13 cellular contexts compared by ENCODE assay signal in genomic region chr1:152167835-152168534, GRCh38. TPM values are rescaled to one million over a fixed set of nuclear protein-coding genes. Genes with fewer than 3 reads are reported as not detected.
DNase-seq lines count a peak whose midpoint lies in the region; ATAC-seq and TF ChIP-seq lines count a peak whose summit lies in the region.
"Had no signal": no experiment of that assay in that cellular context is flagged by ENCODE, and none has a peak within 500 bp of the region (broad histone marks: within the 10 kb centered on the region; RNA-seq: fewer than 3 reads in every experiment).

No MANE protein-coding gene starts in this region.

- ATAC-seq in GM18868 (IDR thresholded peaks at IDR 0.05; ENCODE audit: unreplicated experiment) (no peak), HG03457 (IDR thresholded peaks at IDR 0.05; ENCODE audit: unreplicated experiment) (no peak)

- CTCF ChIA-PET in RWPE1 (lab: Yijun Ruan, JAX), result interaction anchor here (1.0 to 1.8 kb wide), 2 partner anchors 18 to 26 kb away, joined by 3 to 6 read pairs; no protein-coding TSS in a partner anchor

- peak overlapping the region; percentile 85 for H3K27ac Mint-ChIP-seq in type B pancreatic cell
- H3K27ac Mint-ChIP-seq: activated B cell treated with CpG ODN at 0.5 μM for 24 hours; activated naive CD4-positive, alpha-beta T cell treated with anti-CD3 and anti-CD28 coated beads, Interleukin-2, amount 50 U/mL, for 24 hours had no signal

- peak overlapping the region; percentile 89 for H3K27ac ChIP-seq in RWPE1
- H3K27ac ChIP-seq: 22Rv1 had no signal

- DNase-seq in NOMO-1 treated with DMSO at 0.1 percent for 48 hours (lab: John Stamatoyannopoulos, UW; ENCODE audit: unreplicated experiment) (peak; percentile 13), NOMO-1 treated with dmso at 0.1 percent for 144 hours (lab: John Stamatoyannopoulos, UW; ENCODE audit: unreplicated experiment) (no peak), RWPE1 (ENCODE audit: low spot score) (peak; percentile 91), fibroblast of peridontal ligament (ENCODE audit: extremely low read depth) (peak; percentile 70), type B pancreatic cell (ENCODE audit: extremely low spot score, unreplicated experiment) (no peak)
- no peak for DNase-seq in activated CD4-positive, CD25-positive, alpha-beta regulatory T cell (lab: John Stamatoyannopoulos, UW)
- DNase-seq: activated B cell treated with CpG ODN at 0.5 μM for 24 hours, glutamatergic neuron, NCI-H526 had no signal

- no peaks in the 10 kb centered on the region for H3K27me3 Mint-ChIP-seq in type B pancreatic cell
- H3K27me3 Mint-ChIP-seq: activated naive CD4-positive, alpha-beta T cell treated with anti-CD3 and anti-CD28 coated beads, Interleukin-2, amount 50 U/mL, for 24 hours had no signal

- TF ChIP-seq CTCF in RWPE1 (conservative IDR thresholded peaks at IDR 0.05; ENCODE audit: low read depth) (no peak), type B pancreatic cell (conservative IDR thresholded peaks at IDR 0.05) (no peak)

- H3K4me1 Mint-ChIP-seq in type B pancreatic cell (ENCODE audit: unreplicated experiment), result no peaks in the 10 kb centered on the region

- no peak overlapping the region for H3K4me3 Mint-ChIP-seq in type B pancreatic cell
- H3K4me3 Mint-ChIP-seq: activated B cell treated with CpG ODN at 0.5 μM for 24 hours; activated naive CD4-positive, alpha-beta T cell treated with anti-CD3 and anti-CD28 coated beads, Interleukin-2, amount 50 U/mL, for 24 hours had no signal

- H3K9me3 Mint-ChIP-seq in type B pancreatic cell, result no peaks in the 10 kb centered on the region
- H3K9me3 Mint-ChIP-seq: activated B cell treated with CpG ODN at 0.5 μM for 24 hours; activated naive CD4-positive, alpha-beta T cell treated with anti-CD3 and anti-CD28 coated beads, Interleukin-2, amount 50 U/mL, for 24 hours had no signal

- POLR2A ChIA-PET in RWPE1 (lab: Yijun Ruan, JAX; ENCODE audit: low non-redundant PET), result interaction anchor here (0.7 kb wide), 1 partner anchor 119 kb away, joined by 15 read pairs; no protein-coding TSS in a partner anchor

- no peaks in the 10 kb centered on the region for H3K36me3 Mint-ChIP-seq in type B pancreatic cell
- H3K36me3 Mint-ChIP-seq: activated naive CD4-positive, alpha-beta T cell treated with anti-CD3 and anti-CD28 coated beads, Interleukin-2, amount 50 U/mL, for 24 hours had no signal

RNA-seq across cellular contexts. Expression of gene RPTN, which starts 9.0 kb away (rescaled TPM):
- 0.34 and 1.3 TPM in 2 replicates for total RNA-seq in type B pancreatic cell (ENCODE audit: low replicate concordance)
- total RNA-seq: activated B cell treated with CpG ODN at 0.5 μM for 24 hours had no signal

RNA-seq across cellular contexts. Expression of gene TCHH, which starts 52.7 kb away (rescaled TPM):
- total RNA-seq in type B pancreatic cell (ENCODE audit: low replicate concordance), result 0.07 and 7.0 TPM in 2 replicates
- total RNA-seq: activated B cell treated with CpG ODN at 0.5 μM for 24 hours had no signal

RNA-seq across cellular contexts. Expression of gene HRNR, which starts 56.0 kb away (rescaled TPM):
- not detected in 2 replicates for total RNA-seq in type B pancreatic cell (ENCODE audit: low replicate concordance)
- total RNA-seq: activated B cell treated with CpG ODN at 0.5 μM for 24 hours had no signal

Comparison
In these comparisons a context has a peak if more than half of its experiments do, and no peak if none do; other contexts are left out.
1. DNase-seq: peak in NOMO-1 treated with DMSO at 0.1 percent for 48 hours (single experiment), RWPE1 (single experiment) and fibroblast of peridontal ligament (single experiment); none in NOMO-1 treated with dmso at 0.1 percent for 144 hours (single experiment), type B pancreatic cell (single experiment) and activated CD4-positive, CD25-positive, alpha-beta regulatory T cell (0 of 4).